3 cellular contexts compared by ENCODE assay signal in the genomic region with DNA sequence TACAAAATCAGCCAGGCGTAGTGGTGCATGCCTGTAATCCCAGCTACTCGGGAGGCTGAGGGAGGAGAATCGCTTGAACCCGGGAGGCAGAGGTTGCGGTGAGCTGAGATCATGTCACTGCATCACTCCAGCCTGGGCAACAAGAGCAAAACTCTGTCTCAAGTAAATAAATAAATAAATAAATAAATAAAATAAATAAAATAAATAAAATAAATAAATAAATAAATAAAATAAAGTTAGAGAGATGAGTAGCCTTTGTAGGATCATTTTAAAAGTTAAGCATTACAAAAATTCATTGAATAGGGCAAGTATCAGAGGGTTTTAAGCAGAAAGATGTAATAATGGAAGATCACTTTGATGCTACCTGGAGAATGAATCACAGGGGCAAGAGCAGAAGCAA. TPM values are rescaled to one million over a fixed set of nuclear protein-coding genes. Genes with fewer than 3 reads are reported as not detected.
"Had no signal": no experiment of that assay in that cellular context is flagged by ENCODE, and none has a peak within 500 bp of the region (broad histone marks: within the 10 kb centered on the region; RNA-seq: fewer than 3 reads in every experiment).

No MANE protein-coding gene starts in this region.

RNA-seq across cellular contexts. Expression of gene GRIK2, which starts 9.8 kb away (rescaled TPM):
- total RNA-seq: lung microvascular endothelial cell, mesenteric fat pad, mononuclear cell had no signal
